ENCODE assay signal across 14 cellular contexts in the genomic region with DNA sequence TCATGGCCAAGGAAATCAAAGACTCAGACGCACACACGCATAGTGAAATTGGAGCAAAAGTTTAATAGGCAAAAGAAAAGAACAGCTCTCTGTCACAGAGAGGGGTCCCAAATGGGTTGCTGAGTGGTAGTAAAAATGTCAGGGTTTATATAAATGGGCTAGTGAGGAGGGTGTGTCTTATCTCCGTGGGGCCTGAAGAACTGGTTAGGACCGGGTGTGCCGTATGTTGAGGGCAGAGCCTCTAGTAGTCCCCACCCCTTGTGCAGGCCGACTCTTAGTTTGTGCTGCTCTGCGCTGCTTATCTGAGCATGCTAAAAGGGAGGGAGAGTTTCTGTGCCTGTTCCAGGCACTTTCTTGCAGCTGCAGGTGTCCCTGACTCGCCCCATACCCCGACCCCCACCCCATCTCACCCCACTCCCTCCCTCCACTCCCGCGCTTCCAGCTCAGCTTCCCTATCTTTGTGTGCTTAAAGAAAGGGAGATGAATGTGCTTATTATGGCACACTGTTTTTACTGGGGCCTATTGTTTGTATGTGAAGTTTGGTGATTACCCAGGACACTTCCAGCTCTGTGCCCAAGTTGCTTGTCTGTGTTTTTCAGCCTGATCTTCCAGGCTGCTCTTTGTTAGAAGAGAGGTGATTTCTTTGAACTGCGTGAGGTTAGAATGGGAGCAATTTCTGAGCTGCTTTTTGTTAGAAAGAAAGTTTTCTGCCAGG.
DNase-seq lines count a peak whose midpoint lies in the region; ATAC-seq and TF ChIP-seq lines count a peak whose summit lies in the region.
"Had no signal": no experiment of that assay in that cellular context is flagged by ENCODE, and none has a peak within 500 bp of the region (broad histone marks: within the 10 kb centered on the region; RNA-seq: fewer than 3 reads in every experiment).

No MANE protein-coding gene starts in this region.

- H3K27me3 ChIP-seq in HUES64 (ENCODE audit: insufficient read depth, low read length) (no peaks in the 10 kb centered on the region), body of pancreas (no peaks in the 10 kb centered on the region), mesendoderm (ENCODE audit: insufficient read depth, low read length, poor library complexity) (no peaks in the 10 kb centered on the region), testis (no peaks in the 10 kb centered on the region)

- no peak overlapping the region for H3K27ac Mint-ChIP-seq in HFFc6
- H3K27ac Mint-ChIP-seq: CD14-positive monocyte had no signal

- H3K4me3 ChIP-seq in HUES64 (ENCODE audit: low read length), result no peak overlapping the region
- no peak overlapping the region for H3K4me3 ChIP-seq in body of pancreas
- H3K4me3 ChIP-seq in mesendoderm (ENCODE audit: low read length), result no peak overlapping the region
- H3K4me3 ChIP-seq in testis, result no peak overlapping the region

- TF ChIP-seq POLR2A in body of pancreas (IDR thresholded peaks at IDR 0.05) (no peak), testis (IDR thresholded peaks at IDR 0.05) (no peak)

- no peaks in the 10 kb centered on the region; the same call in 1 of the 2 replicates for H3K36me3 Mint-ChIP-seq in HFFc6 (ENCODE audit: low read depth)
- H3K36me3 Mint-ChIP-seq: CD14-positive monocyte had no signal

- peaks cover 14% of the 10 kb centered on the region for H3K9me3 Mint-ChIP-seq in HFFc6

- intact Hi-C loops in body of pancreas (cut with DNase I) (no loop called here), testis (cut with DNase I; ENCODE audit: low total_unique reads) (no loop called here)

- H3K27ac ChIP-seq in HUES64 (ENCODE audit: low read depth, low read length) (no peak overlapping the region), body of pancreas (peak overlapping the region in 2 of 4 donors; percentile 4 to 45), mesendoderm (ENCODE audit: low read depth, low read length) (no peak overlapping the region), testis (no peak overlapping the region)

- H3K9me3 ChIP-seq in HUES64 (ENCODE audit: insufficient read depth, low read depth, low read length) (0 out of 2 replicates have a peak, but pooled peaks cover 5% of the 10 kb centered on the region), body of pancreas (no peaks in the 10 kb centered on the region), testis (no peaks in the 10 kb centered on the region)

- TF ChIP-seq CTCF in body of pancreas (IDR thresholded peaks at IDR 0.05) (no peak), testis (IDR thresholded peaks at IDR 0.05) (no peak), HFFc6 (IDR thresholded peaks at IDR 0.05) (no peak)

- no peak overlapping the region for H2AK5ac ChIP-seq in mesendoderm (ENCODE audit: low read length)

- no peak overlapping the region for H4K5ac ChIP-seq in mesendoderm (ENCODE audit: low read length)

- H2BK5ac ChIP-seq in mesendoderm (ENCODE audit: low read length), result no peak overlapping the region

- H3K23ac ChIP-seq in mesendoderm (ENCODE audit: low read length), result no peak overlapping the region

- H3K79me2 ChIP-seq in mesendoderm (ENCODE audit: control insufficient read depth, insufficient read depth, low read length), result no peaks in the 10 kb centered on the region

- H2BK15ac ChIP-seq in mesendoderm (replicated peaks; ENCODE audit: low read depth), result no peak overlapping the region

- H3K79me1 ChIP-seq in mesendoderm (ENCODE audit: low read length), result no peaks in the 10 kb centered on the region

- no peaks in the 10 kb centered on the region for H3K36me3 ChIP-seq in HUES64 (ENCODE audit: insufficient read depth, low read length)
- no peaks in the 10 kb centered on the region for H3K36me3 ChIP-seq in body of pancreas (replicated peaks in 1 of 2; ENCODE audit: insufficient read depth in 1 of 2, low read depth in 2 of 2)
- no peaks in the 10 kb centered on the region for H3K36me3 ChIP-seq in mesendoderm (ENCODE audit: control insufficient read depth, insufficient read depth, low read length)
- H3K36me3 ChIP-seq in testis (ENCODE audit: low read depth, missing control alignments), result no peaks in the 10 kb centered on the region

- no peak overlapping the region for H3K4me2 ChIP-seq in mesendoderm (ENCODE audit: low read length)

- H3K9ac ChIP-seq in HUES64 (ENCODE audit: low read depth, low read length), result peak overlapping the region; percentile 35; the same call in 1 of the 2 replicates
- no peak overlapping the region for H3K9ac ChIP-seq in mesendoderm (ENCODE audit: low read length)

- no peak overlapping the region for H3K56ac ChIP-seq in mesendoderm (ENCODE audit: low read length)

- H4K8ac ChIP-seq in mesendoderm (ENCODE audit: low read depth, low read length), result peak overlapping the region; percentile 65

- H3K18ac ChIP-seq in mesendoderm (ENCODE audit: low read length), result no peak overlapping the region

- ATAC-seq in body of pancreas (peak; percentile 85), HG03565 (IDR thresholded peaks at IDR 0.05; ENCODE audit: unreplicated experiment) (no peak)
- ATAC-seq: HepG2 had no signal

- H2BK120ac ChIP-seq in mesendoderm (ENCODE audit: low read depth, low read length), result no peak overlapping the region

- H3K4me1 ChIP-seq in HUES64 (ENCODE audit: insufficient read depth, low read length) (no peaks in the 10 kb centered on the region), body of pancreas (peaks cover 7% of the 10 kb centered on the region), mesendoderm (ENCODE audit: control insufficient read depth, low read depth, low read length) (no peaks in the 10 kb centered on the region), testis (no peaks in the 10 kb centered on the region)

- H3K4ac ChIP-seq in mesendoderm (ENCODE audit: low read depth, low read length), result no peak overlapping the region

- peak; percentile 26 to 62 (median 42) for DNase-seq in body of pancreas
- peak; percentile 20 for DNase-seq in mesendoderm
- peak; percentile 58 for DNase-seq in testis
- no peak for DNase-seq in HFFc6
- DNase-seq in NK-92 (lab: John Stamatoyannopoulos, UW; ENCODE audit: unreplicated experiment), result no peak
- DNase-seq: activated gamma-delta T cell; effector CD4-positive, alpha-beta T cell; midbrain; NCI-H226; posterior cingulate gyrus had no signal

- H3K27me3 Mint-ChIP-seq in HFFc6 (ENCODE audit: insufficient read depth), result no peaks in the 10 kb centered on the region

- no peaks in the 10 kb centered on the region; the same call in 1 of the 2 replicates for H3K4me1 Mint-ChIP-seq in HFFc6 (ENCODE audit: low read depth)
- H3K4me1 Mint-ChIP-seq: CD14-positive monocyte had no signal

- 80% methylated on average over 8 of the region's 12 CpGs for WGBS in HUES64
- WGBS in body of pancreas, 2 donors, result 18 to 24% methylated on average over 12 of the region's 12 CpGs
- no CpG with 5 or more reads among the region's 12 CpGs for WGBS in mesendoderm (ENCODE audit: extremely low coverage, insufficient coverage, low lambda C conversion rate)
- 14 to 29% methylated on average over 12 of the region's 12 CpGs for WGBS in testis, 2 donors

- no peak overlapping the region; the same call in 1 of the 2 replicates for H3K4me3 Mint-ChIP-seq in HFFc6
- H3K4me3 Mint-ChIP-seq: CD14-positive monocyte had no signal

Comparison
In these comparisons a context has a peak if more than half of its experiments do, and no peak if none do; other contexts are left out.
1. DNase-seq: peak in body of pancreas (4 of 4), mesendoderm (single experiment) and testis (single experiment); none in HFFc6 (single experiment) and NK-92 (single experiment).